ENCODE assay signal across 23 cellular contexts in genomic region chr10:124407451-124407850, GRCh38. TPM values are rescaled to one million over a fixed set of nuclear protein-coding genes. Genes with fewer than 3 reads are reported as not detected.
"Had no signal": no experiment of that assay in that cellular context is flagged by ENCODE, and none has a peak within 500 bp of the region (broad histone marks: within the 10 kb centered on the region; RNA-seq: fewer than 3 reads in every experiment).

No MANE protein-coding gene starts in this region.

- H3K9me3 ChIP-seq: breast epithelium had no signal

- H3K4me3 ChIP-seq: breast epithelium had no signal

- H3K27ac Mint-ChIP-seq: activated CD8-positive, alpha-beta memory T cell treated with anti-CD3 and anti-CD28 coated beads, Interleukin-2, amount 10 ng/mL, durations not matched to agents 7 days and 5 days; activated naive CD4-positive, alpha-beta T cell treated with anti-CD3 and anti-CD28 coated beads, Interleukin-2, amount 50 U/mL, for 24 hours; activated T-cell treated with anti-CD3 and anti-CD28 coated beads, Interleukin-2, amount 50 U/mL, for 24 hours; activated T-helper 1 cell treated with anti-CD3 and anti-CD28 coated beads, Interleukin-12 subunit alpha, Interleukin-12 subunit beta, Interleukin-2, Interleukin-4 antibody, amounts not matched to agents 30 ng/mL and 10 ng/mL and 1 ng/mL, durations not matched to agents 14 hours and 24 hours and 36 hours; T-helper 1 cell treated with Interleukin-12 subunit alpha and Interleukin-12 subunit beta and Interleukin-4 antibody, amounts not matched to agents 30 μg/mL and 1 μg/mL, for 36 hours had no signal

- DNase-seq: activated CD4-positive, alpha-beta T cell treated with anti-CD3 and anti-CD28 coated beads for 4 hours; activated CD4-positive, alpha-beta T cell treated with anti-CD3 and anti-CD28 coated beads, Interleukin-2, amount 50 U/mL, for 48 hours; activated CD8-positive, alpha-beta memory T cell treated with anti-CD3 and anti-CD28 coated beads, Interleukin-2, amount 10 ng/mL, durations not matched to agents 7 days and 5 days; activated effector memory CD4-positive, alpha-beta T cell treated with Interleukin-2 at 50 U/mL for 16 hours; activated naive CD4-positive, alpha-beta T cell; activated T-cell treated with anti-CD3 and anti-CD28 coated beads, Interleukin-2, amount 50 U/mL, for 24 hours; aorta; caudate nucleus; Kasumi-1; KBM-7; NCI-H1048; NCI-H1930; NCI-H2171; NCI-H2227 treated with DMSO at 0.1 percent for 48 hours; NCI-H446 treated with DMSO at 0.1 percent for 48 hours; NCI-H526; NK-92 treated with Interleukin-12 subunit alpha and Interleukin-12 subunit beta, amount 100 ng/mL, for 24 hours; SHP77 treated with DMSO at 0.1 percent for 48 hours had no signal

- ATAC-seq: activated CD4-positive, CD25-positive, alpha-beta regulatory T cell treated with anti-CD3 and anti-CD28 coated beads, Interleukin-2, amount 50 U/mL, for 24 hours; activated CD8-positive, alpha-beta memory T cell treated with anti-CD3 and anti-CD28 coated beads, Interleukin-2, amount 10 ng/mL, durations not matched to agents 7 days and 5 days had no signal

- H3K27ac ChIP-seq: breast epithelium had no signal

- H3K4me3 Mint-ChIP-seq: activated CD8-positive, alpha-beta memory T cell treated with anti-CD3 and anti-CD28 coated beads, Interleukin-2, amount 10 ng/mL, durations not matched to agents 7 days and 5 days; activated naive CD4-positive, alpha-beta T cell treated with anti-CD3 and anti-CD28 coated beads, Interleukin-2, amount 50 U/mL, for 24 hours; activated T-cell treated with anti-CD3 and anti-CD28 coated beads, Interleukin-2, amount 50 U/mL, for 24 hours; activated T-helper 1 cell treated with anti-CD3 and anti-CD28 coated beads, Interleukin-12 subunit alpha, Interleukin-12 subunit beta, Interleukin-2, Interleukin-4 antibody, amounts not matched to agents 30 ng/mL and 10 ng/mL and 1 ng/mL, durations not matched to agents 14 hours and 24 hours and 36 hours; T-helper 1 cell treated with Interleukin-12 subunit alpha and Interleukin-12 subunit beta and Interleukin-4 antibody, amounts not matched to agents 30 μg/mL and 1 μg/mL, for 36 hours had no signal

- H3K36me3 ChIP-seq: breast epithelium had no signal

- H3K27me3 Mint-ChIP-seq: activated CD8-positive, alpha-beta memory T cell treated with anti-CD3 and anti-CD28 coated beads, Interleukin-2, amount 10 ng/mL, durations not matched to agents 7 days and 5 days; activated naive CD4-positive, alpha-beta T cell treated with anti-CD3 and anti-CD28 coated beads, Interleukin-2, amount 50 U/mL, for 24 hours; activated T-cell treated with anti-CD3 and anti-CD28 coated beads, Interleukin-2, amount 50 U/mL, for 24 hours had no signal

- H3K9me3 Mint-ChIP-seq: activated naive CD4-positive, alpha-beta T cell treated with anti-CD3 and anti-CD28 coated beads, Interleukin-2, amount 50 U/mL, for 24 hours; activated T-cell treated with anti-CD3 and anti-CD28 coated beads, Interleukin-2, amount 50 U/mL, for 24 hours; activated T-helper 1 cell treated with anti-CD3 and anti-CD28 coated beads, Interleukin-12 subunit alpha, Interleukin-12 subunit beta, Interleukin-2, Interleukin-4 antibody, amounts not matched to agents 30 ng/mL and 10 ng/mL and 1 ng/mL, durations not matched to agents 14 hours and 24 hours and 36 hours; T-helper 1 cell treated with Interleukin-12 subunit alpha and Interleukin-12 subunit beta and Interleukin-4 antibody, amounts not matched to agents 30 μg/mL and 1 μg/mL, for 36 hours had no signal

- H3K27me3 ChIP-seq: breast epithelium had no signal

RNA-seq across cellular contexts. Expression of gene NKX1-2, which starts 42.4 kb away (rescaled TPM):
- total RNA-seq: activated CD8-positive, alpha-beta memory T cell treated with anti-CD3 and anti-CD28 coated beads, Interleukin-2, amount 10 ng/mL, durations not matched to agents 7 days and 5 days; activated T-helper 1 cell treated with anti-CD3 and anti-CD28 coated beads, Interleukin-12 subunit alpha, Interleukin-12 subunit beta, Interleukin-2, Interleukin-4 antibody, amounts not matched to agents 30 ng/mL and 10 ng/mL and 1 ng/mL, durations not matched to agents 14 hours and 24 hours and 36 hours; aorta had no signal
- polyA plus RNA-seq: aorta had no signal
